ENCODE assay signal across 8 cellular contexts in the genomic region with DNA sequence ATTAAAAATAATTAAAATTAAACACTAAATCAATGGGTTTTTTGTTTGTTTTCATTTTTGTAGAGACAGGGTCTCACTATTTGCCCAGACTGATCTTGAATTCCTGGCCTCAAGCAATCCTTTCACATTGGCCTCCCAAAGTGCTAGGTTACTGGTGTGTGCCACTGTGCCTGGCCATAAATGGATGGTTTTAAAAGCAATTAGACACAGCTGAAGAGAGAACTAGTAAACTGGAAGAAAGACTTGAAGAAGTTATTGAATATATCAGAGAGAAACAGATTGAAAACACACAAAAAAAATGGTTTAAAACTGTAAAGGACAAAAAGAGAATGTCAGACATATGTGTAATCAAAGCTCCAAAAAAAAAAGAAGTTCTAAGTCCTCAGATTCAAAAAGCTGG.
"Had no signal": no experiment of that assay in that cellular context is flagged by ENCODE, and none has a peak within 500 bp of the region (broad histone marks: within the 10 kb centered on the region; RNA-seq: fewer than 3 reads in every experiment).

No MANE protein-coding gene starts in this region.

- H2AFZ ChIP-seq: GM23248 had no signal

- H3K4me3 ChIP-seq: GM23248, HAP-1 had no signal

- H3K27ac ChIP-seq: GM23248, HL-60 had no signal

- H3K36me3 ChIP-seq: HAP-1 had no signal

- DNase-seq: GM23248, GOT3, H7, KG1 had no signal

- ATAC-seq: HCT116, HepG2 had no signal

- H3K9ac ChIP-seq: GM23248 had no signal

- FAIRE-seq: HepG2 had no signal

- H3K4me1 ChIP-seq: HAP-1 had no signal
